In the genomic region with DNA sequence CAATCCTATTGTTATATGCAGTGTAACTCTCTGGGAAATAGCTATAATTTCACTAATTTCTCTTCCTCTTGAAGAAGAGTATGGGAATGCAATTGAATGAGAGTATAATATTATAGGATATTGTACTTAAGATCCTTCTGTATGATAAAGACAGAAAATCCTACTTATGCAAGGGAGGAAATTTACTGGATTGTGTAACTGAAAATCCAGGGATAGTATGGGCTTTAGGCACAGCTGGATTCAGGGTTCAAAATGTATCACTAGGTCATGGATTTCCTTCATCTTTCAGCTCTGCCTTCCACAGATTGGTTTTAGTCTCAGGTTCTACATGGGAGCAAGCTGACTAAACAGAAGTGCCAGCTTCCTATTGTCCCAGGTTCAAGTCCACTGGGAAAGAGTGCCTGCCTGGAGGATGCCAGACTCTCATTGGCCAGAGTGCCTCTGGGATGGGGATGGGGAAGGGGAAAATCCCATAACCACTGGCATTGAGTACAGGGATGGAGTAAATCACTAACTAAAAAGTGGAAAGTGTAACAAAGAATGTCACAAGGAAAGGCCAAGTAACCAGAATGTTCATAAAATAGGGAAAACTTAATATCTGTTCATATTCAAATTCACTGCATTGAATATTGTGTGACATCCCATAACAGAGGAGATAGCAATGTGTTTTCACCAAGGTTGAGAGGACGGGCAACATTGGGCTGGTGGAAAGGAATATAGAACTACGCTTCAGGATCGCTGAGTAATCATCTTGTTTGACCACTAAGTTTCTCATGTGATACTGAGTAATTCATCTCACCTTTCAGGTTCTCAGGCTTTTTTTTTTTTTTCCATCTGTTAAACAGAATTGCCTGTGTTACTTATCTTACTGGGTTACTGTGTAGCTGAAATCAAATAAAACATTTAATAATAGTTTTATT, we compare ENCODE assay signal across 15 cellular contexts.
DNase-seq lines count a peak whose midpoint lies in the region; ATAC-seq and TF ChIP-seq lines count a peak whose summit lies in the region.
"Had no signal": no experiment of that assay in that cellular context is flagged by ENCODE, and none has a peak within 500 bp of the region (broad histone marks: within the 10 kb centered on the region; RNA-seq: fewer than 3 reads in every experiment).

No MANE protein-coding gene starts in this region.

- TF ChIP-seq POLR2A in suprapubic skin (IDR thresholded peaks at IDR 0.05): no peak

- intact Hi-C loops in left lung (cut with DNase I) (no loop called here), natural killer cell (cut with micrococcal nuclease) (no loop called here)
- intact Hi-C loops in activated CD8-positive, alpha-beta T cell treated with anti-CD3 and anti-CD28 coated beads for 36 hours (cut with micrococcal nuclease): no loop called here

- H3K9ac ChIP-seq in BLaER1 treated with 17β-estradiol and CSF1 and Interleukin-3, amounts not matched to agents 10 nM and 100 nM: no peak overlapping the region

- H3K4me2 ChIP-seq in BLaER1 treated with 17β-estradiol and CSF1 and Interleukin-3, amounts not matched to agents 10 nM and 100 nM: peak overlapping the region in 6 of 11 experiments; percentile 4 to 43 (median 13); a peak in 7 of 22 replicates

- H3K4me3 Mint-ChIP-seq in natural killer cell (no peak overlapping the region), endothelial cell (ENCODE audit: unreplicated experiment) (no peak overlapping the region)
- H3K4me3 Mint-ChIP-seq in activated CD8-positive, alpha-beta T cell treated with anti-CD3 and anti-CD28 coated beads for 36 hours: no peak overlapping the region
- H3K4me3 Mint-ChIP-seq: activated naive CD8-positive, alpha-beta T cell treated with anti-CD3 and anti-CD28 coated beads, Interleukin-2, amount 10 ng/mL, durations not matched to agents 7 days and 5 days; naive thymus-derived CD4-positive, alpha-beta T cell had no signal

- H3K4me1 ChIP-seq in BLaER1 treated with 17β-estradiol and CSF1 and Interleukin-3, amounts not matched to agents 10 nM and 100 nM: peaks cover 46 to 92% (median 51%) of the 10 kb centered on the region in 10 experiments
- H3K4me1 ChIP-seq in left lung: peaks cover 0 to 24% of the 10 kb centered on the region in 2 donors
- H3K4me1 ChIP-seq in suprapubic skin: peaks cover 18% of the 10 kb centered on the region

- 80% methylated on average over 3 of the region's 3 CpGs for WGBS in suprapubic skin

- H3K36me3 Mint-ChIP-seq in natural killer cell (no peaks in the 10 kb centered on the region), endothelial cell (ENCODE audit: low read depth, unreplicated experiment) (peaks cover 9% of the 10 kb centered on the region)
- no peaks in the 10 kb centered on the region for H3K36me3 Mint-ChIP-seq in activated CD8-positive, alpha-beta T cell treated with anti-CD3 and anti-CD28 coated beads for 36 hours (ENCODE audit: low read depth)

- peak; percentile 55 for ATAC-seq in HG02798 (IDR thresholded peaks at IDR 0.05; ENCODE audit: poor library complexity, unreplicated experiment)
- peak; percentile 32 for ATAC-seq in left lung
- no peak for ATAC-seq in natural killer cell
- no peak for ATAC-seq in activated CD8-positive, alpha-beta T cell treated with anti-CD3 and anti-CD28 coated beads for 36 hours
- ATAC-seq: naive thymus-derived CD4-positive, alpha-beta T cell had no signal

- H3K27me3 Mint-ChIP-seq in natural killer cell (ENCODE audit: low read depth in 2 of 2) (peaks cover 0 to 4% of the 10 kb centered on the region in 2 donors), endothelial cell (ENCODE audit: unreplicated experiment) (no peaks in the 10 kb centered on the region)
- H3K27me3 Mint-ChIP-seq in activated CD8-positive, alpha-beta T cell treated with anti-CD3 and anti-CD28 coated beads for 36 hours: no peaks in the 10 kb centered on the region
- H3K27me3 Mint-ChIP-seq: activated naive CD8-positive, alpha-beta T cell treated with anti-CD3 and anti-CD28 coated beads, Interleukin-2, amount 10 ng/mL, durations not matched to agents 7 days and 5 days had no signal

- CTCF ChIA-PET in activated CD8-positive, alpha-beta T cell treated with anti-CD3 and anti-CD28 coated beads for 36 hours (lab: Charles Lee): interaction anchor here (0.9 to 1.5 kb wide), 2 partner anchors 19 to 237 kb away, joined by 3 to 4 read pairs; no protein-coding TSS in a partner anchor

- H3K9me3 ChIP-seq in BLaER1 treated with 17β-estradiol and CSF1 and Interleukin-3, amounts not matched to agents 10 nM and 100 nM (replicated peaks in 1 of 11): peaks cover 0 to 23% (median 11%) of the 10 kb centered on the region in 11 experiments; a peak in 15 of 22 replicates
- H3K9me3 ChIP-seq in left lung (no peaks in the 10 kb centered on the region), suprapubic skin (no peaks in the 10 kb centered on the region)
- H3K9me3 ChIP-seq: SJCRH30 had no signal

- no peak overlapping the region for H3K4me3 ChIP-seq in BLaER1 treated with 17β-estradiol and CSF1 and Interleukin-3, amounts not matched to agents 10 nM and 100 nM
- H3K4me3 ChIP-seq in left lung (no peak overlapping the region), suprapubic skin (no peak overlapping the region)
- H3K4me3 ChIP-seq: SJCRH30, skin epidermis had no signal

- no peak for DNase-seq in left lung
- no peak for DNase-seq in natural killer cell
- no peak for DNase-seq in suprapubic skin (ENCODE audit: low spot score in 2 of 2)
- no peak for DNase-seq in activated CD8-positive, alpha-beta T cell treated with anti-CD3 and anti-CD28 coated beads for 36 hours
- DNase-seq in endothelial cell (ENCODE audit: low spot score): no peak
- DNase-seq: activated naive CD8-positive, alpha-beta T cell treated with anti-CD3 and anti-CD28 coated beads, Interleukin-2, amount 10 ng/mL, durations not matched to agents 7 days and 5 days; DMS53; naive thymus-derived CD4-positive, alpha-beta T cell; NCI-H1417 treated with DMSO at 0.1 percent for 48 hours; NCI-H526 treated with DMSO at 0.1 percent for 48 hours; SJCRH30 had no signal

- H3K9me3 Mint-ChIP-seq in natural killer cell: peaks cover 0 to 2% of the 10 kb centered on the region in 2 donors
- no peaks in the 10 kb centered on the region for H3K9me3 Mint-ChIP-seq in activated CD8-positive, alpha-beta T cell treated with anti-CD3 and anti-CD28 coated beads for 36 hours
- no peaks in the 10 kb centered on the region for H3K9me3 Mint-ChIP-seq in endothelial cell (ENCODE audit: unreplicated experiment)

- H3K27me3 ChIP-seq in BLaER1 treated with 17β-estradiol and CSF1 and Interleukin-3, amounts not matched to agents 10 nM and 100 nM: no peaks in the 10 kb centered on the region
- H3K27me3 ChIP-seq in left lung (no peaks in the 10 kb centered on the region), suprapubic skin (no peaks in the 10 kb centered on the region)
- H3K27me3 ChIP-seq: SJCRH30 had no signal

- no peak overlapping the region for H3K27ac Mint-ChIP-seq in natural killer cell
- H3K27ac Mint-ChIP-seq in activated CD8-positive, alpha-beta T cell treated with anti-CD3 and anti-CD28 coated beads for 36 hours: no peak overlapping the region
- no peak overlapping the region for H3K27ac Mint-ChIP-seq in endothelial cell (ENCODE audit: unreplicated experiment)
- H3K27ac Mint-ChIP-seq: activated naive CD8-positive, alpha-beta T cell treated with anti-CD3 and anti-CD28 coated beads, Interleukin-2, amount 10 ng/mL, durations not matched to agents 7 days and 5 days; naive thymus-derived CD4-positive, alpha-beta T cell had no signal

- no peak for TF ChIP-seq CTCF in VCaP (conservative IDR thresholded peaks at IDR 0.05)
- TF ChIP-seq CTCF in left lung (IDR thresholded peaks at IDR 0.05): no peak
- no peak for TF ChIP-seq CTCF in natural killer cell (IDR thresholded peaks at IDR 0.05)
- TF ChIP-seq CTCF in suprapubic skin (IDR thresholded peaks at IDR 0.05): no peak
- no peak for TF ChIP-seq CTCF in activated CD8-positive, alpha-beta T cell treated with anti-CD3 and anti-CD28 coated beads for 36 hours (IDR thresholded peaks at IDR 0.05)
- TF ChIP-seq CTCF in endothelial cell (IDR thresholded peaks at IDR 0.05; ENCODE audit: unreplicated experiment): no peak

- H4K20me1 ChIP-seq in BLaER1 treated with 17β-estradiol and CSF1 and Interleukin-3, amounts not matched to agents 10 nM and 100 nM: no peaks in the 10 kb centered on the region

- H3K4me1 Mint-ChIP-seq in natural killer cell (peaks cover 0 to 5% of the 10 kb centered on the region in 2 donors), endothelial cell (ENCODE audit: unreplicated experiment) (peaks cover 18% of the 10 kb centered on the region)
- H3K4me1 Mint-ChIP-seq in activated CD8-positive, alpha-beta T cell treated with anti-CD3 and anti-CD28 coated beads for 36 hours (ENCODE audit: low read depth): peaks cover 2% of the 10 kb centered on the region

- POLR2A ChIA-PET in activated CD8-positive, alpha-beta T cell treated with anti-CD3 and anti-CD28 coated beads for 36 hours (lab: Charles Lee): no interaction called here

- TF ChIP-seq EP300 in suprapubic skin (IDR thresholded peaks at IDR 0.05): no peak

- no peaks in the 10 kb centered on the region for H3K36me3 ChIP-seq in BLaER1 treated with 17β-estradiol and CSF1 and Interleukin-3, amounts not matched to agents 10 nM and 100 nM
- H3K36me3 ChIP-seq in left lung: no peaks in the 10 kb centered on the region
- no peaks in the 10 kb centered on the region for H3K36me3 ChIP-seq in suprapubic skin
- H3K36me3 ChIP-seq: SJCRH30 had no signal

- H3K27ac ChIP-seq in BLaER1 treated with 17β-estradiol and CSF1 and Interleukin-3, amounts not matched to agents 10 nM and 100 nM: no peak overlapping the region
- H3K27ac ChIP-seq in VCaP (peak overlapping the region; percentile 54), left lung (no peak overlapping the region), suprapubic skin (no peak overlapping the region)
- H3K27ac ChIP-seq: SJCRH30 had no signal

Comparison
In these comparisons a context has a peak if more than half of its experiments do, and no peak if none do; other contexts are left out.
1. ATAC-seq: peak in HG02798 (single experiment) and left lung (single experiment); none in natural killer cell (0 of 3) and activated CD8-positive, alpha-beta T cell treated with anti-CD3 and anti-CD28 coated beads for 36 hours (single experiment).